22 cellular contexts compared by ENCODE assay signal in the genomic region with DNA sequence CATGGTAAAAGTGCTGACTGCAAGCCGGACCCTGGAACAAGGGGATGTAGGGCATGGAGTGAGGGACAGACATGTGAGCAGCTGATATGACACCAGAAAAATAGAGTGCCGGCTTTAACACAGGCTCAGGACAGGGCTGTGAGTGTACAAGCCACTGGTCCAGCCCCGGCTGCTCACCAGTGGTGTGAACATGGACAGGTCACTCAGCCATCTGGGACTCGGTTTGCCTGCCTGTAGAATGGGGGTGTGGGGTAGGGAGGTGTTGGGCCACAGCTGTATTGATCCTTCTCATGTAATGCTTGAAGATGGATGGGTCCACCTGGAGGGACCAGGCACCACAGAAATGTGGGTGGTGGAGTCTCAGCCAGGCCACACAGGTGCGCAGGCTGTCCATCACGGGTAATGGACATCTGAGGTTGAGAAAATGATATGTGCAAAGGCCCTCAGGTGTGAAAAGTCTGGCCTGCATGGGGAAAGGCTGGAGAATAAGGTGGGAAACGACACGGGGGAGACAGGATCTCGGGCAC. TPM values are rescaled to one million over a fixed set of nuclear protein-coding genes. Genes with fewer than 3 reads are reported as not detected.
"Had no signal": no experiment of that assay in that cellular context is flagged by ENCODE, and none has a peak within 500 bp of the region (broad histone marks: within the 10 kb centered on the region; RNA-seq: fewer than 3 reads in every experiment).

No MANE protein-coding gene starts in this region.

- H3K9ac ChIP-seq: SK-N-SH had no signal

- H3K27me3 Mint-ChIP-seq: activated CD4-positive, alpha-beta memory T cell treated with anti-CD3 and anti-CD28 coated beads for 36 hours; activated CD8-positive, alpha-beta memory T cell treated with anti-CD3 and anti-CD28 coated beads, Interleukin-2, amount 10 ng/mL, durations not matched to agents 7 days and 5 days had no signal

- H3K36me3 Mint-ChIP-seq: activated CD4-positive, alpha-beta memory T cell treated with anti-CD3 and anti-CD28 coated beads for 36 hours; activated CD8-positive, alpha-beta memory T cell treated with anti-CD3 and anti-CD28 coated beads, Interleukin-2, amount 10 ng/mL, durations not matched to agents 7 days and 5 days; natural killer cell; T-cell had no signal

- H3K9me3 ChIP-seq: esophagus muscularis mucosa, left ventricle myocardium inferior, mucosa of descending colon, neutrophil, SK-N-SH had no signal

- H3K27ac ChIP-seq: esophagus muscularis mucosa, left ventricle myocardium inferior, neutrophil had no signal

- DNase-seq: activated CD4-positive, alpha-beta memory T cell treated with anti-CD3 and anti-CD28 coated beads for 36 hours; activated CD8-positive, alpha-beta memory T cell treated with anti-CD3 and anti-CD28 coated beads, Interleukin-2, amount 10 ng/mL, durations not matched to agents 7 days and 5 days; activated naive CD4-positive, alpha-beta T cell treated with anti-CD3 and anti-CD28 coated beads, Interleukin-2, amount 50 U/mL, for 16 hours; activated T-cell treated with anti-CD3 and anti-CD28 coated beads, Interleukin-2, amount 50 U/mL, for 1 hour; left ventricle myocardium inferior; mucosa of descending colon; natural killer cell; retina; SK-N-SH; stimulated activated CD4-positive, alpha-beta T cell treated with anti-CD3 and anti-CD28 coated beads, Interleukin-4, amount 100 ng/mL, for 4 hours; stimulated activated CD8-positive, alpha-beta memory T cell treated with anti-CD3 and anti-CD28 coated beads, Interleukin-4, amount 100 ng/mL, for 48 hours; stimulated activated naive CD4-positive, alpha-beta T cell treated with Interleukin-2 at 50 U/mL for 16 hours; T1000; trophoblast cell had no signal

- H3K9me3 Mint-ChIP-seq: activated CD4-positive, alpha-beta memory T cell treated with anti-CD3 and anti-CD28 coated beads for 36 hours; activated T-helper 2 cell treated with anti-CD3 and anti-CD28 coated beads, Interferon-gamma antibody, Interleukin-2, Interleukin-4, amounts not matched to agents 10 μg/mL and 5 μg/mL and 100 μg/mL, durations not matched to agents 14 hours and 24 hours and 36 hours; natural killer cell; T-cell had no signal

- H3K36me3 ChIP-seq: esophagus muscularis mucosa, left ventricle myocardium inferior, neutrophil had no signal

- H3K27me3 ChIP-seq: neutrophil had no signal

- H3K4me3 Mint-ChIP-seq: activated CD4-positive, alpha-beta memory T cell treated with anti-CD3 and anti-CD28 coated beads for 36 hours; activated CD8-positive, alpha-beta memory T cell treated with anti-CD3 and anti-CD28 coated beads, Interleukin-2, amount 10 ng/mL, durations not matched to agents 7 days and 5 days; natural killer cell had no signal

- ATAC-seq: activated CD8-positive, alpha-beta memory T cell treated with anti-CD3 and anti-CD28 coated beads, Interleukin-2, amount 10 ng/mL, durations not matched to agents 7 days and 5 days; mucosa of descending colon; natural killer cell; T-cell had no signal

- H3K4me3 ChIP-seq: esophagus muscularis mucosa, left ventricle myocardium inferior, mucosa of descending colon, skin epidermis had no signal

- H3K27ac Mint-ChIP-seq: activated CD4-positive, alpha-beta memory T cell treated with anti-CD3 and anti-CD28 coated beads for 36 hours; activated CD8-positive, alpha-beta memory T cell treated with anti-CD3 and anti-CD28 coated beads, Interleukin-2, amount 10 ng/mL, durations not matched to agents 7 days and 5 days; activated T-helper 2 cell treated with anti-CD3 and anti-CD28 coated beads, Interferon-gamma antibody, Interleukin-2, Interleukin-4, amounts not matched to agents 10 μg/mL and 5 μg/mL and 100 μg/mL, durations not matched to agents 14 hours and 24 hours and 36 hours had no signal

- H3K4me1 ChIP-seq: esophagus muscularis mucosa, left ventricle myocardium inferior had no signal

RNA-seq across cellular contexts. Expression of a gene that starts 10.6 kb away (rescaled TPM):
- total RNA-seq: activated CD4-positive, alpha-beta memory T cell treated with anti-CD3 and anti-CD28 coated beads for 36 hours; activated CD8-positive, alpha-beta memory T cell treated with anti-CD3 and anti-CD28 coated beads, Interleukin-2, amount 10 ng/mL, durations not matched to agents 7 days and 5 days; activated T-helper 2 cell treated with anti-CD3 and anti-CD28 coated beads, Interferon-gamma antibody, Interleukin-2, Interleukin-4, amounts not matched to agents 10 μg/mL and 5 μg/mL and 100 μg/mL, durations not matched to agents 14 hours and 24 hours and 36 hours; astrocyte; esophagus muscularis mucosa; mucosa of descending colon had no signal
- polyA plus RNA-seq: adipose tissue, SK-N-SH had no signal

RNA-seq across cellular contexts. Expression of a gene that starts 17.0 kb away (rescaled TPM):
- total RNA-seq: activated T-helper 2 cell treated with anti-CD3 and anti-CD28 coated beads, Interferon-gamma antibody, Interleukin-2, Interleukin-4, amounts not matched to agents 10 μg/mL and 5 μg/mL and 100 μg/mL, durations not matched to agents 14 hours and 24 hours and 36 hours; astrocyte; esophagus muscularis mucosa; left ventricle myocardium inferior; mucosa of descending colon had no signal
- polyA plus RNA-seq: keratinocyte, SK-N-SH had no signal

RNA-seq across cellular contexts. Expression of a gene that starts 31.3 kb away (rescaled TPM):
- total RNA-seq: activated CD4-positive, alpha-beta memory T cell treated with anti-CD3 and anti-CD28 coated beads for 36 hours; activated CD8-positive, alpha-beta memory T cell treated with anti-CD3 and anti-CD28 coated beads, Interleukin-2, amount 10 ng/mL, durations not matched to agents 7 days and 5 days; activated T-helper 2 cell treated with anti-CD3 and anti-CD28 coated beads, Interferon-gamma antibody, Interleukin-2, Interleukin-4, amounts not matched to agents 10 μg/mL and 5 μg/mL and 100 μg/mL, durations not matched to agents 14 hours and 24 hours and 36 hours; astrocyte; esophagus muscularis mucosa; left ventricle myocardium inferior; mucosa of descending colon; natural killer cell; T-cell had no signal
- polyA plus RNA-seq: adipose tissue, keratinocyte, SK-N-SH had no signal

RNA-seq across cellular contexts. Expression of a gene that starts 34.1 kb away (rescaled TPM):
- total RNA-seq: activated CD8-positive, alpha-beta memory T cell treated with anti-CD3 and anti-CD28 coated beads, Interleukin-2, amount 10 ng/mL, durations not matched to agents 7 days and 5 days; activated T-helper 2 cell treated with anti-CD3 and anti-CD28 coated beads, Interferon-gamma antibody, Interleukin-2, Interleukin-4, amounts not matched to agents 10 μg/mL and 5 μg/mL and 100 μg/mL, durations not matched to agents 14 hours and 24 hours and 36 hours; astrocyte; esophagus muscularis mucosa; left ventricle myocardium inferior; mucosa of descending colon had no signal
- polyA plus RNA-seq: SK-N-SH had no signal
